8 cellular contexts compared by ENCODE assay signal in genomic region chr13:41411536-41411935, GRCh38. TPM values are rescaled to one million over a fixed set of nuclear protein-coding genes. Genes with fewer than 3 reads are reported as not detected.
DNase-seq lines count a peak whose midpoint lies in the region; ATAC-seq and TF ChIP-seq lines count a peak whose summit lies in the region.

No MANE protein-coding gene starts in this region.

- H3K27me3 ChIP-seq in right cardiac atrium (ENCODE audit: control insufficient read depth, insufficient read depth): no peaks in the 10 kb centered on the region

- intact Hi-C loops in right cardiac atrium (cut with DNase I): loop anchor here in 2 of 4 donors (5.0 kb wide), 2 partner anchors 241 to 246 kb away; no protein-coding TSS in a partner anchor

- peak; percentile 52 for TF ChIP-seq CTCF in AG09319 (IDR thresholded peaks at IDR 0.05; ENCODE audit: low read depth, low read length)
- no peak for TF ChIP-seq CTCF in GM20000 (IDR thresholded peaks at IDR 0.05; ENCODE audit: extremely low read depth, missing control alignments)
- TF ChIP-seq CTCF in WI38 (IDR thresholded peaks at IDR 0.05; ENCODE audit: low read depth, low read length): peak; percentile 35; the same call in 1 of the 2 replicates

- no peak overlapping the region for H3K27ac ChIP-seq in right cardiac atrium (ENCODE audit: low read length)

- H3K4me1 ChIP-seq in right cardiac atrium (ENCODE audit: control insufficient read depth, insufficient read depth, low read length): no peaks in the 10 kb centered on the region

- ATAC-seq in right cardiac atrium (peak; percentile 52 to 54), GM18502 (IDR thresholded peaks at IDR 0.05; ENCODE audit: poor library complexity, unreplicated experiment) (no peak)

- DNase-seq in AG09319 (ENCODE audit: extremely low read depth, low read depth) (peak; percentile 44), GM20000 (ENCODE audit: low spot score) (peak; percentile 34), right cardiac atrium (no peak), stromal cell of bone marrow (ENCODE audit: low read depth) (peak; percentile 60)
- DNase-seq in effector CD4-positive, alpha-beta T cell: no peak
- no peak for DNase-seq in activated CD4-positive, CD25-positive, alpha-beta regulatory T cell (lab: John Stamatoyannopoulos, UW)

- WGBS in right cardiac atrium: 42% methylated on average over 5 of the region's 5 CpGs

- H3K4me3 ChIP-seq in WI38 (ENCODE audit: low read depth, low read length) (no peak overlapping the region), right cardiac atrium (ENCODE audit: low read length) (no peak overlapping the region)

- no peaks in the 10 kb centered on the region for H3K9me3 ChIP-seq in right cardiac atrium (ENCODE audit: control insufficient read depth, low read length)

RNA-seq across cellular contexts. Expression of gene RGCC, which starts 45.8 kb away (rescaled TPM):
- 10 to 100 TPM; 19.3 to 42.6 (median 25.7) TPM for total RNA-seq in right cardiac atrium
- polyA plus RNA-seq in right cardiac atrium: 59.5 TPM

Comparison
In these comparisons a context has a peak if more than half of its experiments do, and no peak if none do; other contexts are left out.
1. DNase-seq: peak in AG09319 (single experiment), GM20000 (single experiment) and stromal cell of bone marrow (single experiment); none in right cardiac atrium (0 of 3), effector CD4-positive, alpha-beta T cell (single experiment) and activated CD4-positive, CD25-positive, alpha-beta regulatory T cell (0 of 4).